In the genomic region with DNA sequence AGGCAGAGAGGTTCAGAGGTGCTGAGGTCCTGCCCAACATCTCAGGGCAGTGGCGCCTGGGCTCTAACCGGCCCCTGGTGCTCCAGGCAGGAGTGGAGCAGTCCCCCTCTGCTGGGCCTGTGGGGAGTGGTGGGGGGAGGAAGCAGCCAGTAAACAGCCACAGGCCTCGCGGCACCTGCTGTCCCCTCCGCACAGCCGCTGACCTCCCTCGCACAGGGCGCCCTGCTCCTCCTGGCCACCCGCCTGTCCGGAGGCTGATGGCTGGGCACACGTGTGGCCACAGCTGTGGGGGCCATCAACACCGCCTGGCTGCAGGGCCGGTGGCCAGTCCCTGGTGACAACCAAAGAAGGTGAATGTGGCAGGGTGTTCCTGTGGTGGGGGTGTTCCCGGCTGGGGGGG, we compare ENCODE assay signal across 35 cellular contexts. TPM values are rescaled to one million over a fixed set of nuclear protein-coding genes. Genes with fewer than 3 reads are reported as not detected.
"Had no signal": no experiment of that assay in that cellular context is flagged by ENCODE, and none has a peak within 500 bp of the region (broad histone marks: within the 10 kb centered on the region; RNA-seq: fewer than 3 reads in every experiment).

No MANE protein-coding gene starts in this region.

- H3K4me3 Mint-ChIP-seq: activated CD4-positive, alpha-beta memory T cell treated with anti-CD3 and anti-CD28 coated beads, Interleukin-2, amount 10 ng/mL, durations not matched to agents 7 days and 5 days; activated naive CD4-positive, alpha-beta T cell treated with anti-CD3 and anti-CD28 coated beads for 36 hours; activated naive CD8-positive, alpha-beta T cell; activated T-helper 17 cell treated with anti-CD3 and anti-CD28 coated beads, Interleukin-2, amount 50 U/mL, for 72 hours had no signal

- H3K36me3 Mint-ChIP-seq: activated naive CD8-positive, alpha-beta T cell had no signal

- ATAC-seq: activated T-helper 17 cell treated with anti-CD3 and anti-CD28 coated beads, Interleukin-2, amount 50 U/mL, for 72 hours; Panc1; Right ventricle myocardium inferior had no signal

- H3K9me3 ChIP-seq: SK-N-SH had no signal

- H3K27me3 ChIP-seq: cardiac muscle cell had no signal

- H3K27ac ChIP-seq: brain microvascular endothelial cell, cardiac muscle cell, VCaP had no signal

- DNase-seq: activated CD4-positive, alpha-beta memory T cell treated with anti-CD3 and anti-CD28 coated beads, Interleukin-2, amount 10 ng/mL, durations not matched to agents 7 days and 5 days; activated CD4-positive, alpha-beta T cell treated with anti-CD3 and anti-CD28 coated beads, Interleukin-2, amount 50 U/mL, for 1 hour; activated CD4-positive, CD25-positive, alpha-beta regulatory T cell; activated gamma-delta T cell; activated naive CD4-positive, alpha-beta T cell treated with anti-CD3 and anti-CD28 coated beads for 36 hours; activated T-cell treated with anti-CD3 and anti-CD28 coated beads for 4 hours; activated T-cell treated with anti-CD3 and anti-CD28 coated beads, Interleukin-2, amount 50 U/mL, for 48 hours; amygdala; brain microvascular endothelial cell; Kasumi-1; KBM-7; NCI-H1092 treated with DMSO at 0.1 percent for 48 hours; NCI-H1417 treated with DMSO at 0.1 percent for 48 hours; NCI-H1694; NCI-H2029; NCI-H2107; NCI-H2171 treated with DMSO at 0.1 percent for 48 hours; NCI-H345; NCI-H510A treated with DMSO at 0.1 percent for 48 hours; NCI-H69; NK-92 treated with Interleukin-12 subunit alpha and Interleukin-12 subunit beta, amount 100 ng/mL, for 24 hours; OCI-M1; RPMI8226; SK-N-SH; T-helper 1 cell had no signal

- H3K4me1 Mint-ChIP-seq: activated CD4-positive, alpha-beta memory T cell treated with anti-CD3 and anti-CD28 coated beads, Interleukin-2, amount 10 ng/mL, durations not matched to agents 7 days and 5 days; activated T-helper 17 cell treated with anti-CD3 and anti-CD28 coated beads, Interleukin-2, amount 50 U/mL, for 72 hours had no signal

- H3K27me3 Mint-ChIP-seq: activated CD4-positive, alpha-beta memory T cell treated with anti-CD3 and anti-CD28 coated beads, Interleukin-2, amount 10 ng/mL, durations not matched to agents 7 days and 5 days; activated naive CD8-positive, alpha-beta T cell; activated T-helper 17 cell treated with anti-CD3 and anti-CD28 coated beads, Interleukin-2, amount 50 U/mL, for 72 hours had no signal

- H3K9me3 Mint-ChIP-seq: activated CD4-positive, alpha-beta memory T cell treated with anti-CD3 and anti-CD28 coated beads, Interleukin-2, amount 10 ng/mL, durations not matched to agents 7 days and 5 days; activated naive CD4-positive, alpha-beta T cell treated with anti-CD3 and anti-CD28 coated beads for 36 hours; activated T-helper 17 cell treated with anti-CD3 and anti-CD28 coated beads, Interleukin-2, amount 50 U/mL, for 72 hours had no signal

- H3K36me3 ChIP-seq: brain microvascular endothelial cell, cardiac muscle cell had no signal

- H3K9ac ChIP-seq: SK-N-SH had no signal

- FAIRE-seq: astrocyte had no signal

- H3K4me2 ChIP-seq: SK-N-SH had no signal

- H3K4me3 ChIP-seq: cardiac muscle cell had no signal

- H3K27ac Mint-ChIP-seq: activated CD4-positive, alpha-beta memory T cell treated with anti-CD3 and anti-CD28 coated beads, Interleukin-2, amount 10 ng/mL, durations not matched to agents 7 days and 5 days; activated naive CD4-positive, alpha-beta T cell treated with anti-CD3 and anti-CD28 coated beads for 36 hours; activated naive CD8-positive, alpha-beta T cell; activated T-helper 17 cell treated with anti-CD3 and anti-CD28 coated beads, Interleukin-2, amount 50 U/mL, for 72 hours had no signal

RNA-seq across cellular contexts. Expression of a gene that starts 36.8 kb away (rescaled TPM):
- total RNA-seq: activated CD4-positive, alpha-beta memory T cell treated with anti-CD3 and anti-CD28 coated beads, Interleukin-2, amount 10 ng/mL, durations not matched to agents 7 days and 5 days; activated CD8-positive, alpha-beta memory T cell treated with anti-CD3 and anti-CD28 coated beads for 36 hours; activated naive CD4-positive, alpha-beta T cell treated with anti-CD3 and anti-CD28 coated beads for 36 hours; activated T-helper 17 cell treated with anti-CD3 and anti-CD28 coated beads, Interleukin-2, amount 50 U/mL, for 72 hours; astrocyte; cardiac muscle cell; M059J; Right ventricle myocardium inferior; T-helper 2 cell treated with Interferon-gamma antibody and Interleukin-4, amounts not matched to agents 100 ng/mL and 5 ng/mL, for 36 hours had no signal
- polyA plus RNA-seq: SK-N-SH had no signal
